26 cellular contexts compared by ENCODE assay signal in the genomic region with DNA sequence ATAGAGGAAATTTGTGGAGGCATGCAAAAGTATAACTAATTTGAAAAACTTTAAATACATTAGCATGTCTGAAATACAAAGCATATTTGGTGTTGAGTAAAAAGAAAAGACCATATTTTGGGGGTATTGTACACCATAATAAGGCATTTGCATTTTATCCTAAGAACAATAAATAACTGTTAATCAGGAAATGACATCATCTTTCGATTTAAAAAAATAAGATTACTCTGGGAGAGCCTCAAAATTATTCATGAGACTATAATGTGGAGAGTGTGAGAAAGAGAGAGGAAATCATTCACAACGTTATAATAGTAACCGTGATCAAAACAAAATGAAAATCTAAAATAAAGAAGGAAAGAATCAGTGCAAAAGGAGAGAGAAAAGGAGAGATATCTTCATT.
"Had no signal": no experiment of that assay in that cellular context is flagged by ENCODE, and none has a peak within 500 bp of the region (broad histone marks: within the 10 kb centered on the region; RNA-seq: fewer than 3 reads in every experiment).

No MANE protein-coding gene starts in this region.

- DNase-seq: colonic mucosa; cortex of kidney; effector CD8-positive, alpha-beta T cell; effector memory CD8-positive, alpha-beta T cell; endodermal cell; erythroblast; esophagus squamous epithelium; foreskin fibroblast; foreskin melanocyte; gastrocnemius medialis; glutamatergic neuron; head of caudate nucleus; heart right ventricle; hippocampal formation; left cardiac atrium; left lung; left ventricle myocardium superior; lower lobe of right lung; mesendoderm; midbrain; naive thymus-derived CD4-positive, alpha-beta T cell had no signal

- H3K9me3 ChIP-seq: colonic mucosa, esophagus squamous epithelium, gastrocnemius medialis, left lung, lower lobe of right lung had no signal

- H3K4me1 ChIP-seq: colonic mucosa, esophagus squamous epithelium, gastrocnemius medialis, heart right ventricle, left lung, lower lobe of right lung had no signal

- H3K27me3 ChIP-seq: colonic mucosa, esophagus squamous epithelium, gastrocnemius medialis, heart right ventricle, left lung had no signal

- H3K27ac ChIP-seq: colonic mucosa, epithelial cell of prostate, esophagus squamous epithelium, gastrocnemius medialis, heart right ventricle, left lung, lower lobe of right lung had no signal

- ATAC-seq: effector memory CD8-positive, alpha-beta T cell; esophagus mucosa; gastrocnemius medialis; heart right ventricle; left cardiac atrium; left lung; left ventricle myocardium superior; lower lobe of right lung; naive thymus-derived CD4-positive, alpha-beta T cell had no signal

- FAIRE-seq: endometrium, islet of Langerhans, keratinocyte had no signal

- H3K4me3 ChIP-seq: colonic mucosa, esophagus squamous epithelium, gastrocnemius medialis, heart right ventricle, left lung, lower lobe of right lung had no signal

- H3K36me3 ChIP-seq: colonic mucosa, esophagus squamous epithelium, gastrocnemius medialis, heart right ventricle, left lung, lower lobe of right lung had no signal
